In genomic region chr5:31161772-31162171, GRCh38 we compare ENCODE assay signal across 1 cellular context.
A peak's percentile ranks its signal among the peaks of the same experiment; 100 is the strongest.
TF ChIP-seq lines count a peak whose summit lies in the region.

No MANE protein-coding gene starts in this region.

TF ChIP-seq in HepG2, 621 proteins besides CTCF, POLR2A, EP300 and RAD21 (continued from another document):
- TF ChIP-seq TEAD3 (CRISPR knock-in tag; optimal IDR thresholded peaks at IDR 0.05; ENCODE audit: borderline replicate concordance) (peak; percentile 17), HNF4G (IDR thresholded peaks at IDR 0.05; ENCODE audit: borderline replicate concordance, low read depth, low read length) (no peak), HNF4G (CRISPR knock-in tag; IDR thresholded peaks at IDR 0.05; ENCODE audit: borderline replicate concordance, low read depth) (no peak), MAFK (conservative IDR thresholded peaks at IDR 0.05 in 1 of 2, IDR thresholded peaks at IDR 0.05 in 1 of 2; ENCODE audit: low read length in 2 of 2) (peak; percentile 52 to 58), SOX13 (IDR thresholded peaks at IDR 0.05) (no peak), SOX13 (CRISPR knock-in tag; conservative IDR thresholded peaks at IDR 0.05 in 1 of 2, IDR thresholded peaks at IDR 0.05 in 1 of 2) (peak in 1 of 2 experiments; percentile 44; a peak in 1 of 4 replicates), SP4 (CRISPR knock-in tag; IDR thresholded peaks at IDR 0.05) (no peak), SALL1 (CRISPR knock-in tag; IDR thresholded peaks at IDR 0.05) (no peak), ZNF407 (CRISPR knock-in tag; IDR thresholded peaks at IDR 0.05; ENCODE audit: not compliant biosample characterization) (no peak)
